ENCODE assay signal across 20 cellular contexts in the genomic region with DNA sequence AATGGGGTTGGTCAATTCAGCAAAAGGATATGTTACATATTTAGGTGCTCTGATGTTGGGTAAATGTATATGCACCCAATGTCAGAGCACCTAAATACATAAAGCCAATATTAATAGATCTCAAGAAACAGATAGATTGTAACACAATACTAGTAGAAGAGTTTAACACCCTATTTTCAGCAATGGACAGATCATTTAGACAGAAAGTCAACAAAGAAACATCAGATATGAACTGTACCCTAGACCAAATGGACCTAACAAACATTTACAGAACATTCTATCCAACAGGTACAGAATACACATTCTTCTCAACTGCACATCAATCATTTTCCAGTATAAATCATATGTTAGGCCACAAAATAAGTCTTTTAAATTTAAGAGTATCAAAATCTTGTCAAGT. TPM values are rescaled to one million over a fixed set of nuclear protein-coding genes. Genes with fewer than 3 reads are reported as not detected.
DNase-seq lines count a peak whose midpoint lies in the region; FAIRE-seq and TF ChIP-seq lines count a peak whose summit lies in the region.
"Had no signal": no experiment of that assay in that cellular context is flagged by ENCODE, and none has a peak within 500 bp of the region (broad histone marks: within the 10 kb centered on the region; RNA-seq: fewer than 3 reads in every experiment).

No MANE protein-coding gene starts in this region.

- H3K4me2 ChIP-seq in keratinocyte (ENCODE audit: control insufficient read depth, extremely low read depth, insufficient read depth, low read depth, low read length), result no peak overlapping the region
- H3K4me2 ChIP-seq: BLaER1 had no signal

- no peaks in the 10 kb centered on the region for H3K27me3 ChIP-seq in keratinocyte (ENCODE audit: control insufficient read depth, extremely low read depth, insufficient read depth, low read length)
- no peaks in the 10 kb centered on the region for H3K27me3 ChIP-seq in liver (ENCODE audit: control insufficient read depth in 4 of 4, insufficient read depth in 4 of 4, low read length in 3 of 4)
- H3K27me3 ChIP-seq: BE2C, BLaER1 had no signal

- peaks cover 3% of the 10 kb centered on the region for H3K79me2 ChIP-seq in keratinocyte (ENCODE audit: control insufficient read depth, insufficient read depth, low read length)

- H3K9me3 ChIP-seq in keratinocyte (ENCODE audit: control insufficient read depth, low read depth, low read length), result no peaks in the 10 kb centered on the region
- H3K9me3 ChIP-seq in liver (ENCODE audit: control insufficient read depth in 4 of 4, low read length in 3 of 4), result no peaks in the 10 kb centered on the region
- H3K9me3 ChIP-seq: BE2C had no signal

- TF ChIP-seq CTCF in keratinocyte (optimal IDR thresholded peaks at IDR 0.05 in 1 of 3, IDR thresholded peaks at IDR 0.05 in 1 of 3, conservative IDR thresholded peaks at IDR 0.05 in 1 of 3; ENCODE audit: extremely low read depth in 1 of 3, insufficient read depth in 2 of 3, low read length in 3 of 3) (no peak), liver (IDR thresholded peaks at IDR 0.05; ENCODE audit: low read depth, low read length, missing input control) (no peak)

- FAIRE-seq in colon (lab: Jason Lieb, UNC) (peak; percentile 33), keratinocyte (lab: Jason Lieb, UNC) (peak; percentile 5)
- FAIRE-seq: GM12891 had no signal

- no peak overlapping the region for H3K9ac ChIP-seq in keratinocyte (ENCODE audit: control insufficient read depth, extremely low read depth, insufficient read depth, low read length)
- H3K9ac ChIP-seq in liver (ENCODE audit: low read depth in 1 of 2, low read length in 2 of 2), result no peak overlapping the region
- H3K9ac ChIP-seq: BLaER1 had no signal

- peaks cover 5% of the 10 kb centered on the region for H3K4me1 ChIP-seq in keratinocyte (ENCODE audit: control insufficient read depth, extremely low read depth, insufficient read depth, low read length)
- H3K4me1 ChIP-seq in liver (ENCODE audit: control insufficient read depth in 4 of 4, insufficient read depth in 4 of 4, low read length in 3 of 4), result peaks cover 2 to 26% (median 15%) of the 10 kb centered on the region in 4 donors
- H3K4me1 ChIP-seq: BE2C, BLaER1 had no signal

- no peaks in the 10 kb centered on the region for H4K20me1 ChIP-seq in keratinocyte (ENCODE audit: control insufficient read depth, extremely low read depth, insufficient read depth, low read length)
- H4K20me1 ChIP-seq: BLaER1 had no signal

- H3K27ac ChIP-seq in keratinocyte (ENCODE audit: control insufficient read depth, insufficient read depth, low read length) (no peak overlapping the region), liver (ENCODE audit: low read depth in 1 of 2, low read length in 2 of 2) (no peak overlapping the region)
- H3K27ac ChIP-seq: BLaER1 had no signal

- H2AFZ ChIP-seq in keratinocyte (ENCODE audit: control insufficient read depth, low read length), result no peak overlapping the region

- DNase-seq in keratinocyte (ENCODE audit: low read depth, low spot score) (no peak), foreskin melanocyte (no peak), germinal center (ENCODE audit: low spot score) (no peak), midbrain (lab: John Stamatoyannopoulos, UW) (no peak)
- DNase-seq in activated effector memory CD4-positive, alpha-beta T cell treated with anti-CD3 and anti-CD28 coated beads, Interleukin-2, amount 50 U/mL, for 16 hours, result no peak
- DNase-seq: 8988T; ACHN; BE2C; C1 segment of cervical spinal cord; CD4-positive, alpha-beta memory T cell; CD4-positive, CD25-positive, alpha-beta regulatory T cell; CD8-positive, alpha-beta memory T cell; COR-L47; DMS 273 treated with DMSO at 0.1 percent for 48 hours; DMS79 treated with DMSO at 0.1 percent for 48 hours; GF-D8 had no signal

- dilution Hi-C loops in keratinocyte (cut with MboI; ENCODE audit: extremely low pct_ligation_motif_present, low sequenced_read_pairs), result no loop called here

- no peaks in the 10 kb centered on the region for H3K9me1 ChIP-seq in keratinocyte (ENCODE audit: control insufficient read depth, extremely low read depth, insufficient read depth, low read length)

- no peak for TF ChIP-seq RAD21 in liver (IDR thresholded peaks at IDR 0.05)

- no peak overlapping the region for H3K4me3 ChIP-seq in keratinocyte (ENCODE audit: control insufficient read depth in 2 of 3, extremely low read depth in 1 of 3, insufficient read depth in 2 of 3, low read depth in 1 of 3, low read length in 3 of 3)
- H3K4me3 ChIP-seq in liver (ENCODE audit: low read depth in 1 of 3, low read length in 3 of 3), result no peak overlapping the region
- H3K4me3 ChIP-seq: BLaER1 had no signal

- H3K36me3 ChIP-seq in keratinocyte (ENCODE audit: control insufficient read depth in 2 of 2, extremely low read depth in 1 of 2, insufficient read depth in 2 of 2, low read length in 2 of 2), result no peaks in the 10 kb centered on the region
- H3K36me3 ChIP-seq in liver (ENCODE audit: control insufficient read depth in 4 of 4, insufficient read depth in 3 of 4, low read depth in 1 of 4, low read length in 3 of 4), result no peaks in the 10 kb centered on the region
- H3K36me3 ChIP-seq: BE2C, BLaER1 had no signal

TF ChIP-seq in liver, 16 proteins besides CTCF, POLR2A, EP300 and RAD21:
- TF ChIP-seq FOXA2 (IDR thresholded peaks at IDR 0.05) (peak; percentile 56), TAF1 (conservative IDR thresholded peaks at IDR 0.05) (no peak), FOXA1 (IDR thresholded peaks at IDR 0.05) (peak; percentile 40), JUND (IDR thresholded peaks at IDR 0.05) (no peak), HNF4A (conservative IDR thresholded peaks at IDR 0.05) (peak; percentile 26 to 42)
- TF ChIP-seq, protein P1, sequence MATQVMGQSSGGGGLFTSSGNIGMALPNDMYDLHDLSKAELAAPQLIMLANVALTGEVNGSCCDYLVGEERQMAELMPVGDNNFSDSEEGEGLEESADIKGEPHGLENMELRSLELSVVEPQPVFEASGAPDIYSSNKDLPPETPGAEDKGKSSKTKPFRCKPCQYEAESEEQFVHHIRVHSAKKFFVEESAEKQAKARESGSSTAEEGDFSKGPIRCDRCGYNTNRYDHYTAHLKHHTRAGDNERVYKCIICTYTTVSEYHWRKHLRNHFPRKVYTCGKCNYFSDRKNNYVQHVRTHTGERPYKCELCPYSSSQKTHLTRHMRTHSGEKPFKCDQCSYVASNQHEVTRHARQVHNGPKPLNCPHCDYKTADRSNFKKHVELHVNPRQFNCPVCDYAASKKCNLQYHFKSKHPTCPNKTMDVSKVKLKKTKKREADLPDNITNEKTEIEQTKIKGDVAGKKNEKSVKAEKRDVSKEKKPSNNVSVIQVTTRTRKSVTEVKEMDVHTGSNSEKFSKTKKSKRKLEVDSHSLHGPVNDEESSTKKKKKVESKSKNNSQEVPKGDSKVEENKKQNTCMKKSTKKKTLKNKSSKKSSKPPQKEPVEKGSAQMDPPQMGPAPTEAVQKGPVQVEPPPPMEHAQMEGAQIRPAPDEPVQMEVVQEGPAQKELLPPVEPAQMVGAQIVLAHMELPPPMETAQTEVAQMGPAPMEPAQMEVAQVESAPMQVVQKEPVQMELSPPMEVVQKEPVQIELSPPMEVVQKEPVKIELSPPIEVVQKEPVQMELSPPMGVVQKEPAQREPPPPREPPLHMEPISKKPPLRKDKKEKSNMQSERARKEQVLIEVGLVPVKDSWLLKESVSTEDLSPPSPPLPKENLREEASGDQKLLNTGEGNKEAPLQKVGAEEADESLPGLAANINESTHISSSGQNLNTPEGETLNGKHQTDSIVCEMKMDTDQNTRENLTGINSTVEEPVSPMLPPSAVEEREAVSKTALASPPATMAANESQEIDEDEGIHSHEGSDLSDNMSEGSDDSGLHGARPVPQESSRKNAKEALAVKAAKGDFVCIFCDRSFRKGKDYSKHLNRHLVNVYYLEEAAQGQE (IDR thresholded peaks at IDR 0.05), result peak; percentile 83

RNA-seq across cellular contexts. Expression of a gene that starts 35.2 kb away (rescaled TPM):
- polyA plus RNA-seq in keratinocyte (4.8 to 8.3 TPM (median 8.1 TPM) in 3 replicates), liver (10 to 100 TPM in 1 of 2 donors, 1 to 10 TPM in 1; 9.3 to 13.7 TPM)
- polyA plus RNA-seq in keratinocyte (2011; ENCODE audit: low read depth), result 3.7 TPM
- 3.7 and 7.0 TPM in 2 replicates for polyA plus RNA-seq in keratinocyte (2011; cell fraction: cytosol; rRNA removed)
- polyA plus RNA-seq in keratinocyte (2011; cell fraction: nucleus; rRNA removed), result 5.7 and 6.4 TPM in 2 replicates
- polyA plus RNA-seq in keratinocyte (2012; ENCODE audit: low replicate concordance), result 3.7 and 6.1 TPM in 2 replicates
- 7.7 to 11.1 TPM (median 10.3 TPM) in 3 replicates for polyA minus RNA-seq in keratinocyte
- polyA minus RNA-seq in keratinocyte (2011; cell fraction: cytosol; rRNA and poly(A)+ RNA removed), result 5.0 TPM
- polyA minus RNA-seq in keratinocyte (2011; cell fraction: nucleus; rRNA and poly(A)+ RNA removed), result 6.0 and 11.2 TPM in 2 replicates
- total RNA-seq in liver, result 10 to 100 TPM in 1 of 2 donors, 1 to 10 TPM in 1; 8.3 to 32.4 TPM
